In the genomic region with DNA sequence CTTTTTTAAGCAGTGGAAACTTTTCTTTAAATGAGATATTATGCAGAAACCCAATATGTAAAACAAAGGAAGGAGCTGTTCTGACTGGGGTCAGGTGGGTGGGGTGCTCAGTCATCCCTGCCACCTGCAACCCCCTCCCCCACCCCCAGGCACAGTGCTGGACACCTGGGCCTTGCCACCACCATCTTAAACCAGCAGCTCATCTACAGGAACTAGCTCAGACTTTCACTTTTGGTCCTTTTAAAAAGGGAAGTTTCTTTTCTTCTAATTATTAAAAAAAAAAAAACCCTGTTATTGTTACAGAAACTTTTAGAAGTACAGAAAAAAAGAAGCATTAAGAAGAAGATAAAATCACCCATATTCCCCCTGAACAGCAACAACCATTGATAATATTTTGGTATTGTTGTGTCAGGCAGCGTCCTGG, we compare ENCODE assay signal across 8 cellular contexts. TPM values are rescaled to one million over a fixed set of nuclear protein-coding genes. Genes with fewer than 3 reads are reported as not detected.
DNase-seq lines count a peak whose midpoint lies in the region; ATAC-seq and TF ChIP-seq lines count a peak whose summit lies in the region.

No MANE protein-coding gene starts in this region.

- TF ChIP-seq CTCF in testis (IDR thresholded peaks at IDR 0.05), result no peak

- TF ChIP-seq POLR2A in testis (IDR thresholded peaks at IDR 0.05), result no peak

- no peaks in the 10 kb centered on the region for H3K36me3 ChIP-seq in testis (ENCODE audit: low read depth, missing control alignments)

- intact Hi-C loops in left colon (cut with DNase I, micrococcal nuclease) (no loop called here), testis (cut with DNase I; ENCODE audit: low total_unique reads) (no loop called here)

- CTCF ChIA-PET in HEK293T (lab: Yijun Ruan, JAX), result no interaction called here

- peak; percentile 86 for DNase-seq in GM19240 (ENCODE audit: insufficient read length, low spot score)
- peak; percentile 26 to 56 (median 32) for DNase-seq in activated CD4-positive, CD25-positive, alpha-beta regulatory T cell (lab: John Stamatoyannopoulos, UW)
- peak; percentile 53 to 64 for DNase-seq in left colon
- DNase-seq in AG08396 (ENCODE audit: low spot score), result no peak
- DNase-seq in HEK293T (ENCODE audit: extremely low spot score), result no peak
- DNase-seq in testis, result no peak
- DNase-seq in NCI-H526 treated with DMSO at 0.1 percent for 48 hours (lab: John Stamatoyannopoulos, UW), result no peak

- no peaks in the 10 kb centered on the region for H3K27me3 ChIP-seq in testis

- ATAC-seq in HG03097 (IDR thresholded peaks at IDR 0.05; ENCODE audit: low FRiP score, unreplicated experiment) (peak; percentile 86), left colon (peak; percentile 34)

- H3K4me1 ChIP-seq in testis, result no peaks in the 10 kb centered on the region

- H3K9me3 ChIP-seq in testis, result no peaks in the 10 kb centered on the region

- no peak overlapping the region for H3K4me3 ChIP-seq in testis

- 73 to 76% methylated on average over 1 of the region's 1 CpG for WGBS in testis, 2 donors

- no peak overlapping the region for H3K27ac ChIP-seq in testis

- POLR2A ChIA-PET in HEK293T (lab: Yijun Ruan, JAX), result no interaction called here

TF ChIP-seq in HEK293T, 16 proteins besides CTCF, POLR2A, EP300 and RAD21:
- TF ChIP-seq BHLHE40 (IDR thresholded peaks at IDR 0.05; ENCODE audit: borderline replicate concordance) (no peak), TARDBP (IDR thresholded peaks at IDR 0.05) (no peak), SUZ12 (IDR thresholded peaks at IDR 0.05) (no peak)

RNA-seq across cellular contexts. Expression of gene PPP1R16B, which starts 37.1 kb away (rescaled TPM):
- 1 to 10 TPM; 2.1 to 4.4 TPM for total RNA-seq in left colon
- 1 to 10 TPM; 1.2 to 1.3 TPM for total RNA-seq in testis
- 3.7 TPM for polyA plus RNA-seq in testis (ENCODE audit: insufficient read depth, low read depth, low replicate concordance)

Comparison
In these comparisons a context has a peak if more than half of its experiments do, and no peak if none do; other contexts are left out.
1. DNase-seq: peak in GM19240 (single experiment), activated CD4-positive, CD25-positive, alpha-beta regulatory T cell (4 of 4) and left colon (2 of 2); none in AG08396 (single experiment), HEK293T (single experiment), testis (single experiment) and NCI-H526 treated with DMSO at 0.1 percent for 48 hours (single experiment).